12 cellular contexts compared by ENCODE assay signal in the genomic region with DNA sequence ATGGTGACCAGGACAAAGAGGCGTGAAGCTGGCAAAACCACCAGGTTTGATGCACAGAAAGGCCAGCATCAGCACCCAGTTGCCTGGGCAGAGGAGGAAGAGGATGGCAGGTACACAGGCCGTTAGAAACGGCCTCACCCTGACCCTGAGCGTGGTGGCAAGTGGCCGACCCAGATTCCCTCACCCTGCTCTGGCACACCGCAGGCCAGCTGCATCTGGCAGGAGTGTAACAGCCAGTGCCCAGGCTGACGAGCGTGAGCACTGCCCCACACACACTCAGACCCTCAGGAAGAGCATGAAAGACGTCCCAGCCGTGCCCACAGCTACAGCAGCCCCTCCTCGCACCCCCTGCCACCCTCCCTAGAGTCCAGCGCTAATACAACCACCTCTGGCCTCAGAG.
DNase-seq lines count a peak whose midpoint lies in the region; ATAC-seq, FAIRE-seq and TF ChIP-seq lines count a peak whose summit lies in the region.
"Had no signal": no experiment of that assay in that cellular context is flagged by ENCODE, and none has a peak within 500 bp of the region (broad histone marks: within the 10 kb centered on the region; RNA-seq: fewer than 3 reads in every experiment).

No MANE protein-coding gene starts in this region.

- no peaks in the 10 kb centered on the region for H3K9me3 Mint-ChIP-seq in activated CD4-positive, alpha-beta T cell treated with anti-CD3 and anti-CD28 coated beads, Interleukin-2, amount 10 ng/mL, durations not matched to agents 24 days and 14 days
- H3K9me3 Mint-ChIP-seq in activated naive CD8-positive, alpha-beta T cell (ENCODE audit: low read depth) = no peaks in the 10 kb centered on the region

- H3K27ac ChIP-seq in right cardiac atrium (ENCODE audit: low read length) (no peak overlapping the region), skeletal muscle tissue (ENCODE audit: low read depth, low read length) (peak overlapping the region; percentile 50)

- H3K27me3 Mint-ChIP-seq in activated CD4-positive, alpha-beta T cell treated with anti-CD3 and anti-CD28 coated beads, Interleukin-2, amount 10 ng/mL, durations not matched to agents 24 days and 14 days = no peaks in the 10 kb centered on the region
- H3K27me3 Mint-ChIP-seq in activated naive CD8-positive, alpha-beta T cell = no peaks in the 10 kb centered on the region

- H3K9ac ChIP-seq in skeletal muscle tissue (ENCODE audit: low read depth in 1 of 3, low read length in 3 of 3) = peak overlapping the region in 1 of 3 donors; percentile 50

- H3K4me3 ChIP-seq in right cardiac atrium (ENCODE audit: low read length) = no peak overlapping the region
- peak overlapping the region in 1 of 3 donors; percentile 7 for H3K4me3 ChIP-seq in skeletal muscle tissue (ENCODE audit: low read length in 3 of 3)

- no peaks in the 10 kb centered on the region for H3K27me3 ChIP-seq in right cardiac atrium (ENCODE audit: control insufficient read depth, insufficient read depth)
- H3K27me3 ChIP-seq in skeletal muscle tissue (ENCODE audit: control insufficient read depth in 3 of 3, insufficient read depth in 3 of 3, low read length in 3 of 3) = no peaks in the 10 kb centered on the region

- peaks cover 81% of the 10 kb centered on the region for H3K4me1 Mint-ChIP-seq in activated CD4-positive, alpha-beta T cell treated with anti-CD3 and anti-CD28 coated beads, Interleukin-2, amount 10 ng/mL, durations not matched to agents 24 days and 14 days
- H3K4me1 Mint-ChIP-seq in activated naive CD8-positive, alpha-beta T cell (ENCODE audit: low read depth) = peaks cover 88% of the 10 kb centered on the region

- FAIRE-seq in GM12891 (lab: Jason Lieb, UNC) = no peak

- DNase-seq in activated CD4-positive, alpha-beta T cell treated with anti-CD3 and anti-CD28 coated beads, Interleukin-2, amount 10 ng/mL, durations not matched to agents 24 days and 14 days = no peak
- DNase-seq in activated CD4-positive, alpha-beta T cell treated with anti-CD3 and anti-CD28 coated beads for 4 hours = no peak
- DNase-seq in right cardiac atrium (peak in 2 of 3 donors; percentile 70 to 73), GM12891 (ENCODE audit: insufficient read length, low spot score) (no peak), medulla oblongata (ENCODE audit: extremely low spot score) (no peak)
- DNase-seq: ACHN; activated effector memory CD4-positive, alpha-beta T cell treated with anti-CD3 and anti-CD28 coated beads, Interleukin-2, amount 50 U/mL, for 16 hours; NCI-H748 treated with DMSO at 0.1 percent for 48 hours; T1000 had no signal

- H3K4me1 ChIP-seq in right cardiac atrium (ENCODE audit: control insufficient read depth, insufficient read depth, low read length) (peaks cover 49% of the 10 kb centered on the region), skeletal muscle tissue (ENCODE audit: control insufficient read depth in 3 of 3, insufficient read depth in 3 of 3, low read length in 3 of 3) (peaks cover 68 to 95% (median 89%) of the 10 kb centered on the region in 3 donors)

- WGBS in right cardiac atrium = 57% methylated on average over 12 of the region's 12 CpGs

- H3K36me3 ChIP-seq in skeletal muscle tissue (ENCODE audit: control insufficient read depth in 3 of 3, insufficient read depth in 3 of 3, low read length in 3 of 3) = no peaks in the 10 kb centered on the region

- H3K36me3 Mint-ChIP-seq in activated CD4-positive, alpha-beta T cell treated with anti-CD3 and anti-CD28 coated beads, Interleukin-2, amount 10 ng/mL, durations not matched to agents 24 days and 14 days (ENCODE audit: low read depth) = peaks cover 2% of the 10 kb centered on the region
- H3K36me3 Mint-ChIP-seq in activated naive CD8-positive, alpha-beta T cell = no peaks in the 10 kb centered on the region

- peak overlapping the region; percentile 58 for H3K4me3 Mint-ChIP-seq in activated CD4-positive, alpha-beta T cell treated with anti-CD3 and anti-CD28 coated beads, Interleukin-2, amount 10 ng/mL, durations not matched to agents 24 days and 14 days
- H3K4me3 Mint-ChIP-seq in activated naive CD8-positive, alpha-beta T cell = peak overlapping the region; percentile 71

- peak overlapping the region; percentile 84 for H3K27ac Mint-ChIP-seq in activated CD4-positive, alpha-beta T cell treated with anti-CD3 and anti-CD28 coated beads, Interleukin-2, amount 10 ng/mL, durations not matched to agents 24 days and 14 days
- peak overlapping the region; percentile 90 for H3K27ac Mint-ChIP-seq in activated naive CD8-positive, alpha-beta T cell

- intact Hi-C loops in activated CD4-positive, alpha-beta T cell treated with anti-CD3 and anti-CD28 coated beads, Interleukin-2, amount 10 ng/mL, durations not matched to agents 24 days and 14 days (cut with micrococcal nuclease) = loop anchor here (2.0 to 5.0 kb wide), 5 partner anchors 14 to 76 kb away; no protein-coding TSS in a partner anchor
- intact Hi-C loops in right cardiac atrium (cut with DNase I) = loop anchor here in 1 of 4 donors (10.0 kb wide), 1 partner anchor 76 kb away; no protein-coding TSS in a partner anchor

- TF ChIP-seq POLR2A in GM12891 (IDR thresholded peaks at IDR 0.05; ENCODE audit: low read depth, low read length) = no peak; the same call in 1 of the 2 replicates

- ATAC-seq in right cardiac atrium = peak; percentile 27 to 52
- no peak for ATAC-seq in GM21786 (IDR thresholded peaks at IDR 0.05; ENCODE audit: unreplicated experiment)

- H3K9me3 ChIP-seq in right cardiac atrium (ENCODE audit: control insufficient read depth, low read length) = no peaks in the 10 kb centered on the region
- no peaks in the 10 kb centered on the region for H3K9me3 ChIP-seq in skeletal muscle tissue (ENCODE audit: control insufficient read depth in 3 of 3, low read length in 3 of 3)

TF ChIP-seq in GM12891, 5 proteins besides CTCF, POLR2A, EP300 and RAD21:
- TF ChIP-seq TAF1 (IDR thresholded peaks at IDR 0.05; ENCODE audit: low read depth, low read length) = no peak
- no peak for TF ChIP-seq PAX5 (IDR thresholded peaks at IDR 0.05; ENCODE audit: insufficient read depth, low read length, severe bottlenecking)
- no peak for TF ChIP-seq SPI1 (IDR thresholded peaks at IDR 0.05; ENCODE audit: low read depth, low read length)
- TF ChIP-seq POU2F2 (IDR thresholded peaks at IDR 0.05; ENCODE audit: low read depth, low read length) = no peak
- TF ChIP-seq POLR2AphosphoS5 (IDR thresholded peaks at IDR 0.05; ENCODE audit: low read depth, low read length) = no peak

Comparison
In these comparisons a context has a peak if more than half of its experiments do, and no peak if none do; other contexts are left out.
1. DNase-seq: peak in right cardiac atrium (2 of 3); none in activated CD4-positive, alpha-beta T cell treated with anti-CD3 and anti-CD28 coated beads, Interleukin-2, amount 10 ng/mL, durations not matched to agents 24 days and 14 days (single experiment), activated CD4-positive, alpha-beta T cell treated with anti-CD3 and anti-CD28 coated beads for 4 hours (0 of 2), GM12891 (single experiment) and medulla oblongata (single experiment).